24 cellular contexts compared by ENCODE assay signal in genomic region chr3:162743091-162743490, GRCh38.
A peak's percentile ranks its signal among the peaks of the same experiment; 100 is the strongest.
DNase-seq lines count a peak whose midpoint lies in the region; ATAC-seq, FAIRE-seq and TF ChIP-seq lines count a peak whose summit lies in the region.
"Had no signal": no experiment of that assay in that cellular context is flagged by ENCODE, and none has a peak within 500 bp of the region (broad histone marks: within the 10 kb centered on the region; RNA-seq: fewer than 3 reads in every experiment).

No MANE protein-coding gene starts in this region.

- H3K27ac Mint-ChIP-seq in GM23338 = peak overlapping the region; percentile 62
- H3K27ac Mint-ChIP-seq in mesothelial cell of epicardium = peak overlapping the region; percentile 43
- no peak overlapping the region for H3K27ac Mint-ChIP-seq in naive thymus-derived CD8-positive, alpha-beta T cell
- H3K27ac Mint-ChIP-seq: B cell had no signal

- H3K4me3 ChIP-seq in GM23338 = no peak overlapping the region
- H3K4me3 ChIP-seq in SK-N-SH (ENCODE audit: low read depth in 2 of 2, low read length in 1 of 2) = no peak overlapping the region
- H3K4me3 ChIP-seq: A549, SJCRH30 had no signal

- H3K27ac ChIP-seq in GM23338 (ENCODE audit: low read depth) = peak overlapping the region; percentile 95; the same call in 1 of the 2 replicates
- peak overlapping the region; percentile 46 to 84; a peak in 2 of 4 replicates for H3K27ac ChIP-seq in SK-N-SH (ENCODE audit: low read depth in 2 of 2, low read length in 1 of 2)
- H3K27ac ChIP-seq: A549, SJCRH30 had no signal

- no peak overlapping the region for H2AFZ ChIP-seq in GM23338
- H2AFZ ChIP-seq in SK-N-SH (ENCODE audit: low read depth) = no peak overlapping the region

- no peaks in the 10 kb centered on the region for H3K9me2 ChIP-seq in GM23338 (ENCODE audit: insufficient read depth)
- no peaks in the 10 kb centered on the region for H3K9me2 ChIP-seq in SK-N-SH

- FAIRE-seq in RCC 7860 (lab: Jason Lieb, UNC) = no peak
- FAIRE-seq: A549, D721Med had no signal

- H3K4me2 ChIP-seq in GM23338 = no peak overlapping the region
- H3K4me2 ChIP-seq in SK-N-SH = no peak overlapping the region
- H3K4me2 ChIP-seq: A549 had no signal

- H4K20me1 ChIP-seq in GM23338 (replicated peaks; ENCODE audit: insufficient read depth) (no peaks in the 10 kb centered on the region), SK-N-SH (ENCODE audit: insufficient read depth) (no peaks in the 10 kb centered on the region)

- H3K4me1 ChIP-seq in GM23338 (ENCODE audit: insufficient read depth) = peaks cover 15% of the 10 kb centered on the region
- peaks cover 0 to 14% of the 10 kb centered on the region in 2 experiments; a peak in 2 of 4 replicates for H3K4me1 ChIP-seq in SK-N-SH (ENCODE audit: control insufficient read depth in 1 of 2, insufficient read depth in 2 of 2, low read depth in 1 of 2, low read length in 1 of 2)
- H3K4me1 ChIP-seq: A549, SJCRH30 had no signal

- no peak overlapping the region for H3K4me3 Mint-ChIP-seq in GM23338
- H3K4me3 Mint-ChIP-seq in mesothelial cell of epicardium = no peak overlapping the region
- H3K4me3 Mint-ChIP-seq in naive thymus-derived CD8-positive, alpha-beta T cell = no peak overlapping the region
- H3K4me3 Mint-ChIP-seq: B cell had no signal

- H3K36me3 Mint-ChIP-seq in GM23338 (ENCODE audit: low read depth) (peaks cover 51% of the 10 kb centered on the region), mesothelial cell of epicardium (peaks cover 8% of the 10 kb centered on the region)
- no peaks in the 10 kb centered on the region for H3K36me3 Mint-ChIP-seq in naive thymus-derived CD8-positive, alpha-beta T cell

- H3K9me3 Mint-ChIP-seq in GM23338 (peaks cover 29% of the 10 kb centered on the region), mesothelial cell of epicardium (peaks cover 26% of the 10 kb centered on the region)
- H3K9me3 Mint-ChIP-seq in naive thymus-derived CD8-positive, alpha-beta T cell = peaks cover 0 to 20% (median 4%) of the 10 kb centered on the region in 9 donors

- H3K79me2 ChIP-seq in GM23338 (replicated peaks; ENCODE audit: insufficient read depth) (no peaks in the 10 kb centered on the region), SK-N-SH (ENCODE audit: insufficient read depth) (no peaks in the 10 kb centered on the region)

- POLR2A ChIA-PET in SK-N-SH (lab: Yijun Ruan, JAX) = no interaction called here
- POLR2A ChIA-PET in naive thymus-derived CD8-positive, alpha-beta T cell (lab: Charles Lee) = no interaction called here

- peaks cover 36% of the 10 kb centered on the region for H3K4me1 Mint-ChIP-seq in GM23338
- peaks cover 23% of the 10 kb centered on the region for H3K4me1 Mint-ChIP-seq in mesothelial cell of epicardium
- no peaks in the 10 kb centered on the region for H3K4me1 Mint-ChIP-seq in naive thymus-derived CD8-positive, alpha-beta T cell
- H3K4me1 Mint-ChIP-seq: B cell had no signal

- TF ChIP-seq CTCF in GM23338 (conservative IDR thresholded peaks at IDR 0.05; ENCODE audit: low read depth in 2 of 2) = no peak
- no peak for TF ChIP-seq CTCF in SK-N-SH (IDR thresholded peaks at IDR 0.05)
- no peak for TF ChIP-seq CTCF in mesothelial cell of epicardium (IDR thresholded peaks at IDR 0.05; ENCODE audit: unreplicated experiment)

- no peak for DNase-seq in GM23338 (ENCODE audit: low spot score)
- no peak for DNase-seq in SK-N-SH
- peak; percentile 25 for DNase-seq in amniotic epithelial cell (ENCODE audit: low read depth)
- no peak for DNase-seq in mesothelial cell of epicardium (ENCODE audit: low spot score in 2 of 2, unreplicated experiment in 2 of 2)
- DNase-seq in RCC 7860 (ENCODE audit: low spot score) = no peak
- no peak for DNase-seq in NCI-H2081 (lab: John Stamatoyannopoulos, UW)
- DNase-seq in naive thymus-derived CD8-positive, alpha-beta T cell = no peak
- DNase-seq in hepatic stellate cell (ENCODE audit: low spot score) = no peak
- DNase-seq: DMS53, EL, GOT3, Kasumi-1, NCI-H1048, NCI-H1417 treated with DMSO at 0.1 percent for 48 hours, NCI-H187, NCI-H2107, NCI-H226, NCI-H510A treated with DMSO at 0.1 percent for 48 hours, NCI-H82, SJCRH30 had no signal

- no peak for TF ChIP-seq EP300 in SK-N-SH (IDR thresholded peaks at IDR 0.05; ENCODE audit: borderline replicate concordance in 1 of 2, low read depth in 1 of 2, low read length in 1 of 2)

- CTCF ChIA-PET in SK-N-SH (lab: Yijun Ruan, JAX) = no interaction called here

- H3K27me3 ChIP-seq in GM23338 (ENCODE audit: insufficient read depth) = no peaks in the 10 kb centered on the region
- no peaks in the 10 kb centered on the region for H3K27me3 ChIP-seq in SK-N-SH (ENCODE audit: insufficient read depth)
- H3K27me3 ChIP-seq: SJCRH30 had no signal

- TF ChIP-seq RAD21 in SK-N-SH (IDR thresholded peaks at IDR 0.05; ENCODE audit: low read length) = no peak

- no peaks in the 10 kb centered on the region; the same call in 1 of the 2 replicates for H3K9me3 ChIP-seq in SK-N-SH
- H3K9me3 ChIP-seq: SJCRH30 had no signal

- H3F3A ChIP-seq in GM23338 (replicated peaks; ENCODE audit: low read depth) (0 out of 2 replicates have a peak, but pooled peaks cover 7% of the 10 kb centered on the region), SK-N-SH (replicated peaks; ENCODE audit: insufficient read depth) (no peaks in the 10 kb centered on the region)

- H3K27me3 Mint-ChIP-seq in GM23338 (ENCODE audit: insufficient read depth, low read depth, poor library complexity) = no peaks in the 10 kb centered on the region
- no peaks in the 10 kb centered on the region for H3K27me3 Mint-ChIP-seq in mesothelial cell of epicardium (ENCODE audit: low read depth)
- no peaks in the 10 kb centered on the region for H3K27me3 Mint-ChIP-seq in naive thymus-derived CD8-positive, alpha-beta T cell
- H3K27me3 Mint-ChIP-seq: B cell had no signal

- H3K36me3 ChIP-seq in GM23338 (ENCODE audit: insufficient read depth) = no peaks in the 10 kb centered on the region
- peaks cover 0 to 6% of the 10 kb centered on the region in 2 experiments for H3K36me3 ChIP-seq in SK-N-SH (replicated peaks in 1 of 2; ENCODE audit: control insufficient read depth in 1 of 2, insufficient read depth in 2 of 2, low read length in 1 of 2)
- H3K36me3 ChIP-seq: SJCRH30 had no signal

- H3K9ac ChIP-seq in SK-N-SH = no peak overlapping the region

- ATAC-seq in GM23338 = no peak
- no peak for ATAC-seq in naive thymus-derived CD8-positive, alpha-beta T cell
- ATAC-seq: A549, Panc1 had no signal

TF ChIP-seq in SK-N-SH, 30 proteins besides CTCF, POLR2A, EP300 and RAD21 (continues in another document):
- TF ChIP-seq USF2 (IDR thresholded peaks at IDR 0.05; ENCODE audit: borderline replicate concordance, low read depth, low read length) (no peak), POLR2AphosphoS5 (IDR thresholded peaks at IDR 0.05; ENCODE audit: low read depth, low read length) (no peak), YY1 (IDR thresholded peaks at IDR 0.05; ENCODE audit: low read depth) (no peak), REST (IDR thresholded peaks at IDR 0.05; ENCODE audit: low read depth, low read length) (no peak), RCOR1 (IDR thresholded peaks at IDR 0.05; ENCODE audit: low read length) (no peak), TEAD4 (IDR thresholded peaks at IDR 0.05; ENCODE audit: borderline replicate concordance, insufficient read depth) (no peak), FOXM1 (IDR thresholded peaks at IDR 0.05; ENCODE audit: low read depth) (no peak), RFX5 (IDR thresholded peaks at IDR 0.05; ENCODE audit: low read length) (no peak), GABPA (IDR thresholded peaks at IDR 0.05; ENCODE audit: low read depth) (no peak)

Comparison
In these comparisons a context has a peak if more than half of its experiments do, and no peak if none do; other contexts are left out.
1. H3K27ac Mint-ChIP-seq: peak in GM23338 (single experiment) and mesothelial cell of epicardium (single experiment); none in naive thymus-derived CD8-positive, alpha-beta T cell (0 of 10).